In the genomic region with DNA sequence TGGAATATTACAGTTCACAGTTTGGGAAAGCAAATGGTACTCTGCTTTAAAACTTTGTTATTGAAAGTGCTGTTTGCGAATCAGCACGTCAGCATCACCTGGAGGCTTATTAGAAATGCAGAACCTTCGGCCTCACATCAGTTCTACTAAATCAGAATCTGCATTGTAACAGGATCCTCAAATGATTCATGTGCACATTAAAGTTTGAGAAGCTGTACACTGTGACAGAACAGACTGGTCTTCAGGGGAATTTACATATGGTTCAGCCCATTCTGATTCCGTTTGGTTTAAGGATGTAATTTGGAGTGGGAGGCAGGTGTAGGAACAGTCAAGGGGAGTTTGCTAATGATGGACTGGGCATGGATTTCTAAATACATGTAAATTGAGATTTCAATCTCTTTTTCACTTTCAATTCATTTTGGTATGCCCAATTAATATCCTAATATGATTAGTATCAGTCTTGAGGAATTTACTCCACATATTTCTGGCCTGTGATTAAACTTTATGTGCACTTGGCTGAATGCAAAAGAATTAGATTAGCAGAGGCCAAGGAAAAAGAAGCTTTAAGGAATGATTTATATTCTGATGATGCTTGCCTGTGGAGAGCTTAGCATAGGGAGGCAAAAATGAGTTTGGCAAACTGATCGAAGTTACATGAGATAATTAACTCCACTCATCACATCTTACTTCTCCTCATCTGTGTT, we compare ENCODE assay signal across 2 cellular contexts.
TF ChIP-seq lines count a peak whose summit lies in the region.

No MANE protein-coding gene starts in this region.

TF ChIP-seq in IMR-90, 13 proteins besides CTCF, POLR2A, EP300 and RAD21 (continued from another document):
- TF ChIP-seq RCOR1 (IDR thresholded peaks at IDR 0.05; ENCODE audit: insufficient replicate concordance, low read length) (no peak), MAFK (IDR thresholded peaks at IDR 0.05; ENCODE audit: low read depth, low read length) (no peak), ELK1 (IDR thresholded peaks at IDR 0.05; ENCODE audit: borderline replicate concordance, low read depth, low read length) (no peak)
TF ChIP-seq in IMR-90: peak in this region for 0.

TF ChIP-seq in SK-N-SH treated with all-trans-retinoic acid at 6 μM for 48 hours, 23 proteins besides CTCF, POLR2A, EP300 and RAD21 (continued from another document):
- TF ChIP-seq TOX (CRISPR knock-in tag; IDR thresholded peaks at IDR 0.05; ENCODE audit: borderline replicate concordance) (no peak), ZFP3 (CRISPR knock-in tag; IDR thresholded peaks at IDR 0.05) (no peak), ISL1 (CRISPR knock-in tag; IDR thresholded peaks at IDR 0.05) (peak; percentile 80)
- TF ChIP-seq, protein P1, sequence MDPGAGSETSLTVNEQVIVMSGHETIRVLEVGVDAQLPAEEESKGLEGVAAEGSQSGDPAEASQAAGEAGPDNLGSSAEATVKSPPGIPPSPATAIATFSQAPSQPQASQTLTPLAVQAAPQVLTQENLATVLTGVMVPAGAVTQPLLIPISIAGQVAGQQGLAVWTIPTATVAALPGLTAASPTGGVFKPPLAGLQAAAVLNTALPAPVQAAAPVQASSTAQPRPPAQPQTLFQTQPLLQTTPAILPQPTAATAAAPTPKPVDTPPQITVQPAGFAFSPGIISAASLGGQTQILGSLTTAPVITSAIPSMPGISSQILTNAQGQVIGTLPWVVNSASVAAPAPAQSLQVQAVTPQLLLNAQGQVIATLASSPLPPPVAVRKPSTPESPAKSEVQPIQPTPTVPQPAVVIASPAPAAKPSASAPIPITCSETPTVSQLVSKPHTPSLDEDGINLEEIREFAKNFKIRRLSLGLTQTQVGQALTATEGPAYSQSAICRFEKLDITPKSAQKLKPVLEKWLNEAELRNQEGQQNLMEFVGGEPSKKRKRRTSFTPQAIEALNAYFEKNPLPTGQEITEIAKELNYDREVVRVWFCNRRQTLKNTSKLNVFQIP (CRISPR knock-in tag; IDR thresholded peaks at IDR 0.05; ENCODE audit: borderline replicate concordance, low read depth), result no peak
TF ChIP-seq in SK-N-SH treated with all-trans-retinoic acid at 6 μM for 48 hours: peak in this region for 1.
